In the genomic region with DNA sequence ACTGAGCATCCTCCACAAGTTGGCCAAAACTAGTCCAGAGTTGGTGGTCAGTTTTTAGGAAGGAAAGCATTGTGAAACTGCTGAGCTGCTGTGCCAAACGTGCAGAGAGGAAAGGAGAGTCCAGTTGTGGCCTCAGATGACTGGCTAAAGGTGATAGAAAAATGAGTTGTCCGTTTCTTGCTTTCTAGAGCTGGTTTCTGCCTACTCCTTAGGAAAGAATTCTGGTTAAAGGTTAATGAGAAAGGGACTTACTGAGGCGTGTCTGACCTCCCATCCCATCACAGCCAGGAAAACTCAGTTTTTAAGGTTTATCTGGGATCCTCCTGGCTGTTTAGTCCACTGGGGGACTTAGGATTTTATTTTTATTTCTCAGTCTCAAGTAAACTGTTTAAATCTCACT, we compare ENCODE assay signal across 25 cellular contexts.
"Had no signal": no experiment of that assay in that cellular context is flagged by ENCODE, and none has a peak within 500 bp of the region (broad histone marks: within the 10 kb centered on the region; RNA-seq: fewer than 3 reads in every experiment).

No MANE protein-coding gene starts in this region.

- ATAC-seq: activated CD4-positive, alpha-beta T cell treated with anti-CD3 and anti-CD28 coated beads for 36 hours; activated T-helper 17 cell treated with anti-CD3 and anti-CD28 coated beads, Interleukin-2, amount 50 U/mL, for 72 hours; T-helper 17 cell had no signal

- H3K36me3 ChIP-seq: brain microvascular endothelial cell, cardiac muscle cell, WERI-Rb-1 had no signal

- H3K36me3 Mint-ChIP-seq: activated naive CD8-positive, alpha-beta T cell had no signal

- H3K27me3 ChIP-seq: brain microvascular endothelial cell had no signal

- H3K4me3 ChIP-seq: cardiac muscle cell, PC-9 had no signal

- H3K4me3 Mint-ChIP-seq: activated CD4-positive, alpha-beta memory T cell treated with anti-CD3 and anti-CD28 coated beads, Interleukin-2, amount 10 ng/mL, durations not matched to agents 7 days and 5 days; activated CD4-positive, alpha-beta T cell treated with anti-CD3 and anti-CD28 coated beads for 36 hours; activated naive CD4-positive, alpha-beta T cell treated with anti-CD3 and anti-CD28 coated beads for 36 hours; activated naive CD8-positive, alpha-beta T cell; activated T-helper 17 cell treated with anti-CD3 and anti-CD28 coated beads, Interleukin-2, amount 50 U/mL, for 72 hours; T-helper 17 cell had no signal

- H3K27ac Mint-ChIP-seq: activated CD4-positive, alpha-beta memory T cell treated with anti-CD3 and anti-CD28 coated beads, Interleukin-2, amount 10 ng/mL, durations not matched to agents 7 days and 5 days; activated CD4-positive, alpha-beta T cell treated with anti-CD3 and anti-CD28 coated beads for 36 hours; activated naive CD4-positive, alpha-beta T cell treated with anti-CD3 and anti-CD28 coated beads for 36 hours; activated naive CD8-positive, alpha-beta T cell; activated T-helper 17 cell treated with anti-CD3 and anti-CD28 coated beads, Interleukin-2, amount 50 U/mL, for 72 hours; T-helper 17 cell had no signal

- H2AFZ ChIP-seq: PC-9 had no signal

- H3K27me3 Mint-ChIP-seq: activated CD4-positive, alpha-beta memory T cell treated with anti-CD3 and anti-CD28 coated beads, Interleukin-2, amount 10 ng/mL, durations not matched to agents 7 days and 5 days; activated CD4-positive, alpha-beta T cell treated with anti-CD3 and anti-CD28 coated beads for 36 hours; activated naive CD8-positive, alpha-beta T cell; activated T-helper 17 cell treated with anti-CD3 and anti-CD28 coated beads, Interleukin-2, amount 50 U/mL, for 72 hours; T-helper 17 cell had no signal

- H3K27ac ChIP-seq: brain microvascular endothelial cell, cardiac muscle cell, PC-9, WERI-Rb-1 had no signal

- DNase-seq: activated CD4-positive, alpha-beta memory T cell treated with anti-CD3 and anti-CD28 coated beads, Interleukin-2, amount 10 ng/mL, durations not matched to agents 7 days and 5 days; activated CD4-positive, alpha-beta T cell treated with anti-CD3 and anti-CD28 coated beads for 36 hours; activated CD4-positive, alpha-beta T cell treated with anti-CD3 and anti-CD28 coated beads, Interleukin-2, amount 50 U/mL, for 1 hour; activated gamma-delta T cell; activated naive CD4-positive, alpha-beta T cell treated with anti-CD3 and anti-CD28 coated beads for 36 hours; activated T-cell treated with anti-CD3 and anti-CD28 coated beads for 4 hours; activated T-cell treated with anti-CD3 and anti-CD28 coated beads, Interleukin-2, amount 50 U/mL, for 48 hours; amygdala; brain microvascular endothelial cell; Karpas-422; MM.1S; NCI-H1105; NCI-H1436 treated with DMSO at 0.1 percent for 48 hours; NCI-H187 treated with DMSO at 0.1 percent for 48 hours; NCI-H2081 treated with DMSO at 0.1 percent for 48 hours; NCI-H446; NCI-H524; PC-9; SIG-M5; T-helper 17 cell; T-helper 9 cell; WERI-Rb-1 had no signal

- H3K4me2 ChIP-seq: PC-9 had no signal

- H3K4me1 Mint-ChIP-seq: activated CD4-positive, alpha-beta memory T cell treated with anti-CD3 and anti-CD28 coated beads, Interleukin-2, amount 10 ng/mL, durations not matched to agents 7 days and 5 days; activated CD4-positive, alpha-beta T cell treated with anti-CD3 and anti-CD28 coated beads for 36 hours; activated T-helper 17 cell treated with anti-CD3 and anti-CD28 coated beads, Interleukin-2, amount 50 U/mL, for 72 hours; T-helper 17 cell had no signal
